In the genomic region with DNA sequence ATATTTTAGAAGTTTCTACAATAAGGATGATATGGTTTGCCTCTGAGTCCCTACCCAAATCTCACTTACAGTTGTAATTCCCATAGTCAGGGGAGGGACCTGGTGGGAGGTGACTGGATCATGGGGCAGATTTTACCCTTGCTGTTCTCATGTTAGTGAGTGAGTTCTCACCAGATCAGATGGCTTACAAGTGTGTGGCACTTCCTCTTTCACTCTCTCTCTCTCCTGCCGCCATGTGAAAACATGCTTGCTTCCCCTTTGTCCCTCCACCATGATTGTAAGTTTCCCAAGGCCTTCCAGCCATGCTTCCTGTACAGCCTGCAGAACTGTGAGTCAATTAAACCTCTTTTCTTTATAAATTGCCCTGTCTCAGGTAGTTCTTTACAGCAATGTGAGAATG, we compare ENCODE assay signal across 22 cellular contexts.
"Had no signal": no experiment of that assay in that cellular context is flagged by ENCODE, and none has a peak within 500 bp of the region (broad histone marks: within the 10 kb centered on the region; RNA-seq: fewer than 3 reads in every experiment).

No MANE protein-coding gene starts in this region.

- H3K36me3 ChIP-seq: esophagus muscularis mucosa, gastroesophageal sphincter, left ventricle myocardium inferior, lower lobe of right lung, pancreas, prostate gland, right lobe of liver had no signal

- H3K27me3 ChIP-seq: esophagus muscularis mucosa, gastroesophageal sphincter, pancreas, right lobe of liver, testis had no signal

- H3K9me3 ChIP-seq: esophagus muscularis mucosa, gastroesophageal sphincter, left ventricle myocardium inferior, lower lobe of right lung, pancreas, prostate gland, right lobe of liver, testis had no signal

- H3K27ac ChIP-seq: epithelial cell of prostate, esophagus muscularis mucosa, gastroesophageal sphincter, left ventricle myocardium inferior, lower lobe of right lung, pancreas, prostate gland, right lobe of liver, testis had no signal

- H3K4me3 ChIP-seq: esophagus muscularis mucosa, gastroesophageal sphincter, left ventricle myocardium inferior, lower lobe of right lung, pancreas, prostate gland, right lobe of liver, testis had no signal

- ATAC-seq: effector memory CD8-positive, alpha-beta T cell; gastroesophageal sphincter; left cardiac atrium; lower lobe of right lung; natural killer cell; pancreas; right lobe of liver; stimulated activated naive B cell treated with anti-CD40 and anti-IgM and Interleukin-4, amounts not matched to agents 10 μg/mL and 1 μg/mL and 100 μg/mL, for 72 hours; stimulated activated naive CD8-positive, alpha-beta T cell treated with anti-CD3 and anti-CD28 coated beads, Interleukin-15, amount 100 ng/mL, for 72 hours had no signal

- FAIRE-seq: colon, kidney, pancreas had no signal

- DNase-seq: effector memory CD8-positive, alpha-beta T cell; glutamatergic neuron; kidney; left cardiac atrium; left ventricle myocardium inferior; lower lobe of right lung; natural killer cell; nucleus accumbens; pancreas; retina; right lobe of liver; stimulated activated CD4-positive, alpha-beta T cell treated with anti-CD3 and anti-CD28 coated beads, Interleukin-1b, Interleukin-23, amount 100 ng/mL, for 48 hours; stimulated activated CD4-positive, alpha-beta T cell treated with anti-CD3 and anti-CD28 coated beads, Interleukin-4, amount 100 ng/mL, for 24 hours; stimulated activated naive B cell treated with anti-CD40 and anti-IgM and Interleukin-4, amounts not matched to agents 10 μg/mL and 1 μg/mL and 100 μg/mL, for 72 hours; stimulated activated naive CD8-positive, alpha-beta T cell treated with anti-CD3 and anti-CD28 coated beads, Interleukin-15, amount 100 ng/mL, for 72 hours; testis; trophoblast cell had no signal

- H3K4me1 ChIP-seq: esophagus muscularis mucosa, gastroesophageal sphincter, left ventricle myocardium inferior, lower lobe of right lung, pancreas, prostate gland, right lobe of liver, testis had no signal
